In genomic region chr16:2968738-2969544, GRCh38 we compare ENCODE assay signal across 8 cellular contexts. TPM values are rescaled to one million over a fixed set of nuclear protein-coding genes. Genes with fewer than 3 reads are reported as not detected.
DNase-seq lines count a peak whose midpoint lies in the region; ATAC-seq and TF ChIP-seq lines count a peak whose summit lies in the region.

Gene PAQR4, plus strand, starts transcription at chr16:2969348. Its CDS starts 327 bp downstream, at chr16:2969675.

- DNase-seq in CD1c-positive myeloid dendritic cell (ENCODE audit: extremely low spot score) (peak; percentile 97), NCI-H748 (lab: John Stamatoyannopoulos, UW; ENCODE audit: unreplicated experiment) (peak; percentile 88), lower leg skin (ENCODE audit: low spot score in 2 of 2) (peak; percentile 73 to 96)
- DNase-seq in activated CD4-positive, alpha-beta T cell treated with anti-CD3 and anti-CD28 coated beads, Interleukin-2, amount 50 U/mL, for 48 hours: peak; percentile 85 to 87
- peak; percentile 77 for DNase-seq in stimulated activated CD4-positive, alpha-beta T cell treated with anti-CD3 and anti-CD28 coated beads, Interleukin-4, amount 100 ng/mL, for 24 hours

- H3K9ac ChIP-seq in duodenal mucosa (ENCODE audit: low read depth in 1 of 2, low read length in 2 of 2): peak within 1 kb of the TSS; percentile 43 to 66

- no peak for TF ChIP-seq CTCF in lower leg skin (IDR thresholded peaks at IDR 0.05)

- H3K4me1 ChIP-seq in duodenal mucosa (ENCODE audit: control insufficient read depth in 1 of 2, insufficient read depth in 2 of 2, low read length in 2 of 2): peaks cover 13 to 36% of the 10 kb centered on the region in 2 donors

- 1 to 4% methylated on average over 19 to 28 of the region's 98 CpGs for WGBS in lower leg skin, 2 donors

- no peaks in the 10 kb centered on the region for H3K9me3 ChIP-seq in duodenal mucosa (ENCODE audit: control insufficient read depth in 1 of 2, low read length in 2 of 2)

- no peak for TF ChIP-seq POLR2A in lower leg skin (IDR thresholded peaks at IDR 0.05)

- H3K27me3 ChIP-seq in duodenal mucosa (ENCODE audit: control insufficient read depth in 1 of 2, insufficient read depth in 2 of 2, low read length in 2 of 2): peaks cover 28 to 36% of the 10 kb centered on the region in 2 donors

- ATAC-seq in GM19372 (IDR thresholded peaks at IDR 0.05; ENCODE audit: low read depth, unreplicated experiment): peak; percentile 69
- peak; percentile 70 for ATAC-seq in HG03520 (IDR thresholded peaks at IDR 0.05; ENCODE audit: unreplicated experiment)

- peaks cover 0 to 3% of the 10 kb centered on the region in 2 donors for H3K36me3 ChIP-seq in duodenal mucosa (ENCODE audit: control insufficient read depth in 1 of 2, insufficient read depth in 2 of 2, low read length in 2 of 2)

- intact Hi-C loops in lower leg skin (cut with DNase I; ENCODE audit: low total_unique reads): no loop called here

- peak within 1 kb of the TSS; percentile 73 for H3K27ac ChIP-seq in duodenal mucosa (ENCODE audit: low read depth, low read length)

- peak within 1 kb of the TSS; percentile 79 to 83 for H3K4me3 ChIP-seq in duodenal mucosa (ENCODE audit: low read depth in 1 of 2, low read length in 2 of 2)
- peak within 1 kb of the TSS; percentile 51 for H3K4me3 ChIP-seq in lower leg skin (ENCODE audit: low read depth, poor library complexity, severe bottlenecking)

RNA-seq across cellular contexts. Expression of gene PAQR4, which starts in this region (rescaled TPM):
- total RNA-seq in lower leg skin: 10 to 100 TPM in 2 of 4 donors, 1 to 10 TPM in 2; 6.2 to 17.9 (median 10.6) TPM

Comparison
In these comparisons a context has a peak if more than half of its experiments do, and no peak if none do; other contexts are left out.
1. Peak in every context shown above with its lines: DNase-seq, ATAC-seq, H3K4me3 ChIP-seq and H3K27ac ChIP-seq.